ENCODE assay signal across 9 cellular contexts in the genomic region with DNA sequence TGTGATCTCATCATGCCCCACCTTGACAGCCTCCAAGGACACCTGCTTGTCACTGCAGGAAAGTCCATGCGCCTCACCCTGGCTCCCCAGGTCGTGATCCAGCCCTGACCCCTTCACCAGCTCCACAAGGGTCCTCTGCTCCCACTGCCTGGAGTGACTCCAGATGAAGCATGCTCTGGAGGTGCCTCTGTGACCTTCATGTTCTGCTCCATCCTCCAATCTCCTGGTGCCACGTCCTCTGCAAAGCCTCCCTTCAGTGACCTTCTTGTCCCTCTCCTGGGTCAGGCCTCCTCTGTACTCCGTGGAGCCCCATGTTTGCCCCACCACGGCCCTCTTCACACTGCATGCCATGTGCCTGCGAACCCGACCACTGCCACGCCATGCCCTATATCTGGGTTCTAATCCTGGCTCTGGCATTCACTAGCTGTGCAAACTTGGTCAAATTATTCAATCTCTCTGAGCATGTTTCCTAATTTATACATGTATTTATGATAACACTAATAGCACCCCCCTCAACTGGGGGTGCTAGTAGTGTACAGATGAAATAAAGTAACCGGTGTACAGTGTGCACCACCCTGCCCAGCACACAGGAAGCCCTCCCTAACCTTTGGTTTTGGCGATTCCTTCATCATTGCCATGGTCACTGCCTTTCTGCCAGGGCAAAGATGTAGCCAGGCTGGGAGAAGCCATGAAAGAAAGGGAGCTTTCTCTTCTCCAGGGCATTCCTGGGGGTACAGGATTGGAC.
DNase-seq lines count a peak whose midpoint lies in the region; ATAC-seq and TF ChIP-seq lines count a peak whose summit lies in the region.
"Had no signal": no experiment of that assay in that cellular context is flagged by ENCODE, and none has a peak within 500 bp of the region (broad histone marks: within the 10 kb centered on the region; RNA-seq: fewer than 3 reads in every experiment).

No MANE protein-coding gene starts in this region.

- H3K4me3 Mint-ChIP-seq in CD4-positive, alpha-beta T cell: no peak overlapping the region

- H3K4me1 ChIP-seq in Loucy (ENCODE audit: insufficient read depth, low read length, poor library complexity, severe bottlenecking): peaks cover 2% of the 10 kb centered on the region

- peaks cover 30% of the 10 kb centered on the region for H3K36me3 Mint-ChIP-seq in CD4-positive, alpha-beta T cell (ENCODE audit: low read depth)

- peak; percentile 50 for ATAC-seq in CD4-positive, alpha-beta T cell (ENCODE audit: poor library complexity)
- peak; percentile 35 for ATAC-seq in GM21390 (IDR thresholded peaks at IDR 0.05; ENCODE audit: unreplicated experiment)
- ATAC-seq in left ventricle myocardium superior: peak; percentile 38
- ATAC-seq in GM21619 (IDR thresholded peaks at IDR 0.05; ENCODE audit: unreplicated experiment): no peak

- no peaks in the 10 kb centered on the region for H3K27me3 ChIP-seq in CD4-positive, alpha-beta T cell (ENCODE audit: control insufficient read depth, insufficient read depth, low read length)
- H3K27me3 ChIP-seq in Loucy (ENCODE audit: insufficient read depth, low read length, poor library complexity, severe bottlenecking): no peaks in the 10 kb centered on the region

- H3K9me3 ChIP-seq in CD4-positive, alpha-beta T cell (ENCODE audit: control insufficient read depth, low read length): no peaks in the 10 kb centered on the region
- no peaks in the 10 kb centered on the region for H3K9me3 ChIP-seq in Loucy (ENCODE audit: insufficient read depth, low read depth, low read length)

- intact Hi-C loops in CD4-positive, alpha-beta T cell (cut with DNase I, micrococcal nuclease): loop anchor here (1.0 to 5.0 kb wide), 4 partner anchors 61 to 916 kb away; a partner anchor contains a TSS
- intact Hi-C loops in left ventricle myocardium superior (cut with micrococcal nuclease): no loop called here

- no peak overlapping the region for H3K27ac ChIP-seq in CD4-positive, alpha-beta T cell (ENCODE audit: low read depth, low read length)
- H3K27ac ChIP-seq: HL-60 had no signal

- CTCF ChIA-PET in CD4-positive, alpha-beta T cell (lab: Charles Lee): interaction anchor here (0.6 to 2.3 kb wide), 55 partner anchors 9 to 804 kb away, joined by 3 to 30 read pairs (median 5); a partner anchor contains a TSS

- peak overlapping the region; percentile 73 for H2AFZ ChIP-seq in Loucy (ENCODE audit: low read length)

- no peaks in the 10 kb centered on the region for H3K27me3 Mint-ChIP-seq in CD4-positive, alpha-beta T cell

- H3K9me2 ChIP-seq in Loucy (replicated peaks; ENCODE audit: low read depth, low read length): no peaks in the 10 kb centered on the region

- H4K20me1 ChIP-seq in Loucy (ENCODE audit: insufficient read depth, low read length, poor library complexity, severe bottlenecking): no peaks in the 10 kb centered on the region

- H3K9ac ChIP-seq in Loucy (ENCODE audit: low read depth, low read length, poor library complexity, severe bottlenecking): no peak overlapping the region

- TF ChIP-seq CTCF in CD4-positive, alpha-beta T cell (IDR thresholded peaks at IDR 0.05): no peak
- TF ChIP-seq CTCF in Loucy (conservative IDR thresholded peaks at IDR 0.05; ENCODE audit: low read length): no peak

- peak in 1 of 10 experiments; percentile 29 for DNase-seq in CD4-positive, alpha-beta T cell
- DNase-seq in left ventricle myocardium superior (peak; percentile 11), NCI-H2029 (lab: John Stamatoyannopoulos, UW) (no peak), germinal center (ENCODE audit: low spot score) (no peak), putamen (ENCODE audit: low spot score) (no peak)

- peak overlapping the region; percentile 46 for H3K27ac Mint-ChIP-seq in CD4-positive, alpha-beta T cell

- peaks cover 22% of the 10 kb centered on the region for H3K4me1 Mint-ChIP-seq in CD4-positive, alpha-beta T cell (ENCODE audit: low read depth)

- no peaks in the 10 kb centered on the region for H3F3A ChIP-seq in Loucy (ENCODE audit: low read depth)

- H3K9me3 Mint-ChIP-seq in CD4-positive, alpha-beta T cell: no peaks in the 10 kb centered on the region

- no peaks in the 10 kb centered on the region for H3K36me3 ChIP-seq in Loucy (ENCODE audit: insufficient read depth, low read length)

- peak overlapping the region; percentile 13 for H3K4me2 ChIP-seq in Loucy (ENCODE audit: low read depth, low read length, poor library complexity, severe bottlenecking)

- no peak overlapping the region for H3K4me3 ChIP-seq in Loucy (ENCODE audit: low read length, poor library complexity, severe bottlenecking)

- POLR2A ChIA-PET in CD4-positive, alpha-beta T cell (lab: Charles Lee): interaction anchor here (1.0 to 1.3 kb wide), 3 partner anchors 113 to 313 kb away, joined by 3 to 7 read pairs (median 4); a partner anchor contains a TSS

- no peaks in the 10 kb centered on the region for H3K79me2 ChIP-seq in Loucy (ENCODE audit: insufficient read depth, low read length)
